13 cellular contexts compared by ENCODE assay signal in the genomic region with DNA sequence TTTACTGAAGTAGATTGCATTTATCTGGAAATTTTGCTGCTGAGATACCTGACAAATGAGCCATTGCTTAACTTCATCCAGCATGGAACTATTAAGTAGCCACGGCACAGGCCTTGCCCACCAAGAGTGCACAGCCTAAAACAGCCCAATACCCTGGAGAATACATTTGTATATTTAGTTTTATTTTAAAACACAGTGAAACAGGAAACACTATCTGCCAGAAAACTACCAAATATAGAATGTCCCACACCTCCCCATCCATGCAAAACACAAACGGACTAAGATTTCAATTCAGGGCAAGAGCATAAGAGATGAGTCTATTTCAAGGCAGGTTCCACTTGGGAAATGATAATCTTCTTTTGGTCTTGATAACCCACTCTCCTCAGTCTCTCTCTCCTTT. TPM values are rescaled to one million over a fixed set of nuclear protein-coding genes. Genes with fewer than 3 reads are reported as not detected.
DNase-seq lines count a peak whose midpoint lies in the region; ATAC-seq and TF ChIP-seq lines count a peak whose summit lies in the region.
"Had no signal": no experiment of that assay in that cellular context is flagged by ENCODE, and none has a peak within 500 bp of the region (broad histone marks: within the 10 kb centered on the region; RNA-seq: fewer than 3 reads in every experiment).

No MANE protein-coding gene starts in this region.

- H3K27me3 Mint-ChIP-seq in stimulated activated naive CD8-positive, alpha-beta T cell treated with anti-CD3 and anti-CD28 coated beads, Interleukin-15, Interleukin-2, amounts not matched to agents 100 ng/mL and 50 ng/mL, for 24 hours = peaks cover 4% of the 10 kb centered on the region
- H3K27me3 Mint-ChIP-seq in mesothelial cell of epicardium (ENCODE audit: low read depth) = no peaks in the 10 kb centered on the region

- no peaks in the 10 kb centered on the region for H3K36me3 Mint-ChIP-seq in stimulated activated naive CD8-positive, alpha-beta T cell treated with anti-CD3 and anti-CD28 coated beads, Interleukin-15, Interleukin-2, amounts not matched to agents 100 ng/mL and 50 ng/mL, for 24 hours (ENCODE audit: low read depth)
- no peaks in the 10 kb centered on the region for H3K36me3 Mint-ChIP-seq in mesothelial cell of epicardium

- TF ChIP-seq CTCF in cardiac fibroblast (IDR thresholded peaks at IDR 0.05; ENCODE audit: low read depth, low read length) = no peak
- TF ChIP-seq CTCF in mesothelial cell of epicardium (IDR thresholded peaks at IDR 0.05; ENCODE audit: unreplicated experiment) = no peak

- H3K9me3 Mint-ChIP-seq in stimulated activated naive CD8-positive, alpha-beta T cell treated with anti-CD3 and anti-CD28 coated beads, Interleukin-15, Interleukin-2, amounts not matched to agents 100 ng/mL and 50 ng/mL, for 24 hours = no peaks in the 10 kb centered on the region
- H3K9me3 Mint-ChIP-seq in mesothelial cell of epicardium = no peaks in the 10 kb centered on the region
- H3K9me3 Mint-ChIP-seq: GM23338 had no signal

- H3K4me3 Mint-ChIP-seq in stimulated activated naive CD8-positive, alpha-beta T cell treated with anti-CD3 and anti-CD28 coated beads, Interleukin-15, Interleukin-2, amounts not matched to agents 100 ng/mL and 50 ng/mL, for 24 hours = peak overlapping the region; percentile 88
- no peak overlapping the region for H3K4me3 Mint-ChIP-seq in mesothelial cell of epicardium
- H3K4me3 Mint-ChIP-seq: GM23338 had no signal

- H3K4me1 Mint-ChIP-seq in stimulated activated naive CD8-positive, alpha-beta T cell treated with anti-CD3 and anti-CD28 coated beads, Interleukin-15, Interleukin-2, amounts not matched to agents 100 ng/mL and 50 ng/mL, for 24 hours (ENCODE audit: low read depth) = peaks cover 88% of the 10 kb centered on the region
- peaks cover 76% of the 10 kb centered on the region for H3K4me1 Mint-ChIP-seq in mesothelial cell of epicardium

- peak overlapping the region; percentile 98 for H3K27ac Mint-ChIP-seq in stimulated activated naive CD8-positive, alpha-beta T cell treated with anti-CD3 and anti-CD28 coated beads, Interleukin-15, Interleukin-2, amounts not matched to agents 100 ng/mL and 50 ng/mL, for 24 hours
- H3K27ac Mint-ChIP-seq in mesothelial cell of epicardium = peak overlapping the region; percentile 71
- H3K27ac Mint-ChIP-seq: GM23338 had no signal

- no peak overlapping the region for H3K4me3 ChIP-seq in cardiac fibroblast (replicated peaks in 1 of 2; ENCODE audit: low read depth in 2 of 2, low read length in 2 of 2)
- H3K4me3 ChIP-seq: colonic mucosa, GM23338 had no signal

- no peak for ATAC-seq in stimulated activated naive CD8-positive, alpha-beta T cell treated with anti-CD3 and anti-CD28 coated beads, Interleukin-15, Interleukin-2, amounts not matched to agents 100 U/mL and 50 U/mL, for 24 hours
- ATAC-seq in HG03196 (IDR thresholded peaks at IDR 0.05; ENCODE audit: unreplicated experiment) (no peak), HG02852 (IDR thresholded peaks at IDR 0.05; ENCODE audit: unreplicated experiment) (no peak)
- ATAC-seq: GM23338 had no signal

- no peak for DNase-seq in stimulated activated naive CD8-positive, alpha-beta T cell treated with anti-CD3 and anti-CD28 coated beads, Interleukin-15, Interleukin-2, amounts not matched to agents 100 U/mL and 50 U/mL, for 24 hours
- DNase-seq in cardiac fibroblast (ENCODE audit: low read depth in 2 of 2) = peak; percentile 66 to 67
- no peak for DNase-seq in mesothelial cell of epicardium (ENCODE audit: low spot score in 2 of 2, unreplicated experiment in 2 of 2)
- DNase-seq in activated effector memory CD4-positive, alpha-beta T cell treated with anti-CD3 and anti-CD28 coated beads, Interleukin-2, amount 50 U/mL, for 16 hours = no peak
- no peak for DNase-seq in NCI-H187 treated with DMSO at 0.1 percent for 48 hours (lab: John Stamatoyannopoulos, UW)
- DNase-seq: activated CD4-positive, alpha-beta T cell treated with anti-CD3 and anti-CD28 coated beads for 1 hour; colonic mucosa; NCI-H1105; stimulated activated naive CD4-positive, alpha-beta T cell treated with Interleukin-2 at 50 U/mL for 16 hours had no signal

RNA-seq across cellular contexts. Expression of a gene that starts 57.1 kb away (rescaled TPM):
- 24.8 to 26.9 TPM (median 26.0 TPM) in 3 replicates for total RNA-seq in mesothelial cell of epicardium

Comparison
In these comparisons a context has a peak if more than half of its experiments do, and no peak if none do; other contexts are left out.
1. DNase-seq: peak in cardiac fibroblast (2 of 2); none in stimulated activated naive CD8-positive, alpha-beta T cell treated with anti-CD3 and anti-CD28 coated beads, Interleukin-15, Interleukin-2, amounts not matched to agents 100 U/mL and 50 U/mL, for 24 hours (single experiment), mesothelial cell of epicardium (0 of 2), activated effector memory CD4-positive, alpha-beta T cell treated with anti-CD3 and anti-CD28 coated beads, Interleukin-2, amount 50 U/mL, for 16 hours (single experiment) and NCI-H187 treated with DMSO at 0.1 percent for 48 hours (single experiment).